Comparison of ENCODE assay signal across 1 cellular context in the genomic region with DNA sequence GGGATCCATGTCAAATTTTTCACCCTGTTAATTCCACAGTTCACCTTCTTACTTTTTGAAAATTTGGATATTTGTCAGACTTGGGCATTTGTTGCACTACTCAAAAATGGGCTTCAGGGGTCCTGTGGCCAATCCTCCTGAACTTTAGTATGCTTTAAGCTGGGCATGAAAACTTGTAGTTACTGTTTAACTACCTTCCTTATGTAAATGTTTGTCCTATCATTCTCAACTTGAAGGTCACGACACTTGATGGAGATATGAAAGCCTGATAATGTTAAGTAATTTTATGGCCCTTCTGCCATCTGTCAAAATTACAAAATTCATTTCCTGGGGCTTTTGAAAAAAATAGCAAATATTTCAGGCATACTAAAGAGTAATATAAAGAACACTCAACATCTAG.
TF ChIP-seq lines count a peak whose summit lies in the region.

No MANE protein-coding gene starts in this region.

TF ChIP-seq in HepG2, 621 proteins besides CTCF, POLR2A, EP300 and RAD21 (continued from another document and continues in another):
- TF ChIP-seq, protein P1, sequence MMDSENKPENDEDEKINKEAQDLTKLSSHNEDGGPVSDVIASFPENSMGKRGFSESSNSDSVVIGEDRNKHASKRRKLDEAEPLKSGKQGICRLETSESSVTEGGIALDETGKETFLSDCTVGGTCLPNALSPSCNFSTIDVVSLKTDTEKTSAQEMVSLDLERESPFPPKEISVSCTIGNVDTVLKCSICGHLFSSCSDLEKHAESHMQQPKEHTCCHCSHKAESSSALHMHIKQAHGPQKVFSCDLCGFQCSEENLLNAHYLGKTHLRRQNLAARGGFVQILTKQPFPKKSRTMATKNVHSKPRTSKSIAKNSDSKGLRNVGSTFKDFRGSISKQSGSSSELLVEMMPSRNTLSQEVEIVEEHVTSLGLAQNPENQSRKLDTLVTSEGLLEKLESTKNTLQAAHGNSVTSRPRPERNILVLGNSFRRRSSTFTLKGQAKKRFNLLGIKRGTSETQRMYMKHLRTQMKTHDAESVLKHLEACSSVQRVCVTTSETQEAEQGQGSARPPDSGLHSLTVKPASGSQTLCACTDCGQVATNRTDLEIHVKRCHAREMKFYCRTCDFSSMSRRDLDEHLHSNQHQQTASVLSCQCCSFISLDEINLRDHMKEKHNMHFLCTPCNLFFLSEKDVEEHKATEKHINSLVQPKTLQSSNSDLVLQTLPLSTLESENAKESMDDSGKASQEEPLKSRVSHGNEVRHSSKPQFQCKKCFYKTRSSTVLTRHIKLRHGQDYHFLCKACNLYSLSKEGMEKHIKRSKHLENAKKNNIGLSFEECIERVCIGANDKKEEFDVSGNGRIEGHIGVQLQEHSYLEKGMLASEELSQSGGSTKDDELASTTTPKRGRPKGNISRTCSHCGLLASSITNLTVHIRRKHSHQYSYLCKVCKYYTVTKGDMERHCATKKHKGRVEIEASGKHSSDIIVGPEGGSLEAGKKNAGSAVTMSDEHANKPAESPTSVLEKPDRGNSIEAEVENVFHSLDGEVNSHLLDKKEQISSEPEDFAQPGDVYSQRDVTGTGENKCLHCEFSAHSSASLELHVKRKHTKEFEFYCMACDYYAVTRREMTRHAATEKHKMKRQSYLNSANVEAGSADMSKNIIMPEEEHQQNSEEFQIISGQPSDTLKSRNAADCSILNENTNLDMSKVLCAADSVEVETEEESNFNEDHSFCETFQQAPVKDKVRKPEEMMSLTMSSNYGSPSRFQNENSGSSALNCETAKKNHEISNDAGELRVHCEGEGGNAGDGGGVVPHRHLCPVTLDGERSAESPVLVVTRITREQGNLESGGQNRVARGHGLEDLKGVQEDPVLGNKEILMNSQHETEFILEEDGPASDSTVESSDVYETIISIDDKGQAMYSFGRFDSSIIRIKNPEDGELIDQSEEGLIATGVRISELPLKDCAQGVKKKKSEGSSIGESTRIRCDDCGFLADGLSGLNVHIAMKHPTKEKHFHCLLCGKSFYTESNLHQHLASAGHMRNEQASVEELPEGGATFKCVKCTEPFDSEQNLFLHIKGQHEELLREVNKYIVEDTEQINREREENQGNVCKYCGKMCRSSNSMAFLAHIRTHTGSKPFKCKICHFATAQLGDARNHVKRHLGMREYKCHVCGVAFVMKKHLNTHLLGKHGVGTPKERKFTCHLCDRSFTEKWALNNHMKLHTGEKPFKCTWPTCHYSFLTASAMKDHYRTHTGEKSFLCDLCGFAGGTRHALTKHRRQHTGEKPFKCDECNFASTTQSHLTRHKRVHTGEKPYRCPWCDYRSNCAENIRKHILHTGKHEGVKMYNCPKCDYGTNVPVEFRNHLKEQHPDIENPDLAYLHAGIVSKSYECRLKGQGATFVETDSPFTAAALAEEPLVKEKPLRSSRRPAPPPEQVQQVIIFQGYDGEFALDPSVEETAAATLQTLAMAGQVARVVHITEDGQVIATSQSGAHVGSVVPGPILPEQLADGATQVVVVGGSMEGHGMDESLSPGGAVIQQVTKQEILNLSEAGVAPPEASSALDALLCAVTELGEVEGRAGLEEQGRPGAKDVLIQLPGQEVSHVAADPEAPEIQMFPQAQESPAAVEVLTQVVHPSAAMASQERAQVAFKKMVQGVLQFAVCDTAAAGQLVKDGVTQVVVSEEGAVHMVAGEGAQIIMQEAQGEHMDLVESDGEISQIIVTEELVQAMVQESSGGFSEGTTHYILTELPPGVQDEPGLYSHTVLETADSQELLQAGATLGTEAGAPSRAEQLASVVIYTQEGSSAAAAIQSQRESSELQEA (CRISPR knock-in tag; IDR thresholded peaks at IDR 0.05; ENCODE audit: not compliant biosample characterization), result no peak
- TF ChIP-seq PAXIP1 (CRISPR knock-in tag; conservative IDR thresholded peaks at IDR 0.05) (peak; percentile 56), HNRNPUL1 (IDR thresholded peaks at IDR 0.05; ENCODE audit: low read depth, low read length) (peak; percentile 71; the same call in 1 of the 2 replicates), ZNF235 (CRISPR knock-in tag; IDR thresholded peaks at IDR 0.05; ENCODE audit: borderline replicate concordance) (no peak), GTF3A (CRISPR knock-in tag; conservative IDR thresholded peaks at IDR 0.05) (no peak), RARA (CRISPR knock-in tag; IDR thresholded peaks at IDR 0.05) (peak; percentile 34; the same call in 1 of the 2 replicates), NCOA2 (CRISPR knock-in tag; IDR thresholded peaks at IDR 0.05) (peak; percentile 27; the same call in 1 of the 2 replicates), ZMYM4 (CRISPR knock-in tag; IDR thresholded peaks at IDR 0.05) (no peak; the same call in 1 of the 2 replicates), ZBTB7B (CRISPR knock-in tag; IDR thresholded peaks at IDR 0.05) (0 out of 2 replicates have a peak, but pooled peaks have one; percentile 23), DMAP1 (CRISPR knock-in tag; IDR thresholded peaks at IDR 0.05) (no peak), HNF4A (CRISPR knock-in tag; IDR thresholded peaks at IDR 0.05) (peak; percentile 31; the same call in 1 of the 2 replicates), YY1 (IDR thresholded peaks at IDR 0.05; ENCODE audit: insufficient read depth, insufficient replicate concordance, low read depth, low read length) (no peak), ZBTB10 (CRISPR knock-in tag; IDR thresholded peaks at IDR 0.05; ENCODE audit: borderline replicate concordance) (no peak), MTA3 (CRISPR knock-in tag; IDR thresholded peaks at IDR 0.05) (no peak), ELF1 (CRISPR knock-in tag; IDR thresholded peaks at IDR 0.05) (no peak), RELA (CRISPR knock-in tag; IDR thresholded peaks at IDR 0.05) (no peak), PLRG1 (conservative IDR thresholded peaks at IDR 0.05) (no peak), ZZZ3 (CRISPR knock-in tag; IDR thresholded peaks at IDR 0.05; ENCODE audit: borderline replicate concordance) (no peak), PPARG (CRISPR knock-in tag; conservative IDR thresholded peaks at IDR 0.05) (0 out of 2 replicates have a peak, but pooled peaks have one; percentile 35), IRX3 (CRISPR knock-in tag; IDR thresholded peaks at IDR 0.05; ENCODE audit: borderline replicate concordance, low read depth) (no peak), ZNF329 (CRISPR knock-in tag; IDR thresholded peaks at IDR 0.05; ENCODE audit: low read depth) (no peak), SOX13 (IDR thresholded peaks at IDR 0.05) (no peak), SOX13 (CRISPR knock-in tag; conservative IDR thresholded peaks at IDR 0.05 in 1 of 2, IDR thresholded peaks at IDR 0.05 in 1 of 2) (peak in 1 of 2 experiments; percentile 45; a peak in 1 of 4 replicates), ZNF431 (CRISPR knock-in tag; IDR thresholded peaks at IDR 0.05; ENCODE audit: borderline replicate concordance, low read depth) (no peak), NR2F6 (IDR thresholded peaks at IDR 0.05) (0 out of 2 replicates have a peak, but pooled peaks have one; percentile 34), NR2F6 (CRISPR knock-in tag; IDR thresholded peaks at IDR 0.05) (peak; percentile 39; the same call in 1 of the 2 replicates), FOXC1 (CRISPR knock-in tag; IDR thresholded peaks at IDR 0.05; ENCODE audit: borderline replicate concordance) (no peak), ARID5B (CRISPR knock-in tag; IDR thresholded peaks at IDR 0.05) (peak; percentile 60), ZFAT (CRISPR knock-in tag; conservative IDR thresholded peaks at IDR 0.05) (no peak), EHMT2 (IDR thresholded peaks at IDR 0.05; ENCODE audit: borderline replicate concordance, low read depth, low read length) (no peak), GATAD2A (CRISPR knock-in tag; IDR thresholded peaks at IDR 0.05) (peak; percentile 51; the same call in 1 of the 2 replicates), SAP130 (CRISPR knock-in tag; IDR thresholded peaks at IDR 0.05; ENCODE audit: low read depth) (peak; percentile 32; the same call in 1 of the 2 replicates), SOX5 (CRISPR knock-in tag; IDR thresholded peaks at IDR 0.05; ENCODE audit: borderline replicate concordance) (peak; percentile 8; the same call in 1 of the 2 replicates)
- TF ChIP-seq, protein P2, sequence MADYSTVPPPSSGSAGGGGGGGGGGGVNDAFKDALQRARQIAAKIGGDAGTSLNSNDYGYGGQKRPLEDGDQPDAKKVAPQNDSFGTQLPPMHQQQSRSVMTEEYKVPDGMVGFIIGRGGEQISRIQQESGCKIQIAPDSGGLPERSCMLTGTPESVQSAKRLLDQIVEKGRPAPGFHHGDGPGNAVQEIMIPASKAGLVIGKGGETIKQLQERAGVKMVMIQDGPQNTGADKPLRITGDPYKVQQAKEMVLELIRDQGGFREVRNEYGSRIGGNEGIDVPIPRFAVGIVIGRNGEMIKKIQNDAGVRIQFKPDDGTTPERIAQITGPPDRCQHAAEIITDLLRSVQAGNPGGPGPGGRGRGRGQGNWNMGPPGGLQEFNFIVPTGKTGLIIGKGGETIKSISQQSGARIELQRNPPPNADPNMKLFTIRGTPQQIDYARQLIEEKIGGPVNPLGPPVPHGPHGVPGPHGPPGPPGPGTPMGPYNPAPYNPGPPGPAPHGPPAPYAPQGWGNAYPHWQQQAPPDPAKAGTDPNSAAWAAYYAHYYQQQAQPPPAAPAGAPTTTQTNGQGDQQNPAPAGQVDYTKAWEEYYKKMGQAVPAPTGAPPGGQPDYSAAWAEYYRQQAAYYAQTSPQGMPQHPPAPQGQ (CRISPR knock-in tag; IDR thresholded peaks at IDR 0.05; ENCODE audit: borderline replicate concordance), result no peak
